ENCODE assay signal across 9 cellular contexts in genomic region chr1:29708818-29709710, GRCh38.
DNase-seq lines count a peak whose midpoint lies in the region; ATAC-seq and TF ChIP-seq lines count a peak whose summit lies in the region.
"Had no signal": no experiment of that assay in that cellular context is flagged by ENCODE, and none has a peak within 500 bp of the region (broad histone marks: within the 10 kb centered on the region; RNA-seq: fewer than 3 reads in every experiment).

No MANE protein-coding gene starts in this region.

- H3K9me3 ChIP-seq in body of pancreas, result no peaks in the 10 kb centered on the region

- no peaks in the 10 kb centered on the region for H3K9me3 Mint-ChIP-seq in activated naive CD8-positive, alpha-beta T cell treated with anti-CD3 and anti-CD28 coated beads, Interleukin-2, amount 10 ng/mL, durations not matched to agents 7 days and 5 days
- H3K9me3 Mint-ChIP-seq in nephron, result no peaks in the 10 kb centered on the region
- H3K9me3 Mint-ChIP-seq in activated T-cell treated with anti-CD3 and anti-CD28 coated beads, Interleukin-2, amount 50 U/mL, for 4 hours, result no peaks in the 10 kb centered on the region

- DNase-seq in DMS79 (lab: John Stamatoyannopoulos, UW), result peak; percentile 51
- peak; percentile 53 for DNase-seq in NCI-H1105 (lab: John Stamatoyannopoulos, UW)
- DNase-seq in activated naive CD8-positive, alpha-beta T cell treated with anti-CD3 and anti-CD28 coated beads, Interleukin-2, amount 10 ng/mL, durations not matched to agents 7 days and 5 days, result no peak
- DNase-seq in body of pancreas, result no peak
- no peak for DNase-seq in cerebellar cortex (ENCODE audit: low spot score)
- DNase-seq in activated T-cell treated with anti-CD3 and anti-CD28 coated beads, Interleukin-2, amount 50 U/mL, for 4 hours, result no peak
- DNase-seq: activated CD4-positive, alpha-beta T cell treated with anti-CD3 and anti-CD28 coated beads, Interleukin-2, amount 50 U/mL, for 4 hours had no signal

- H3K27ac ChIP-seq in body of pancreas, result no peak overlapping the region

- no peaks in the 10 kb centered on the region for H3K36me3 ChIP-seq in body of pancreas (replicated peaks in 1 of 2; ENCODE audit: insufficient read depth in 1 of 2, low read depth in 2 of 2)

- TF ChIP-seq POLR2A in body of pancreas (IDR thresholded peaks at IDR 0.05), result no peak

- ATAC-seq in activated naive CD8-positive, alpha-beta T cell treated with anti-CD3 and anti-CD28 coated beads, Interleukin-2, amount 10 ng/mL, durations not matched to agents 7 days and 5 days (ENCODE audit: low read depth), result no peak
- ATAC-seq in HG03565 (IDR thresholded peaks at IDR 0.05; ENCODE audit: unreplicated experiment), result no peak
- ATAC-seq in body of pancreas, result no peak
- no peak for ATAC-seq in activated T-cell treated with anti-CD3 and anti-CD28 coated beads, Interleukin-2, amount 50 U/mL, for 4 hours

- H3K4me1 ChIP-seq in body of pancreas, result no peaks in the 10 kb centered on the region

- 40 to 57% methylated on average over 11 to 12 of the region's 12 CpGs for WGBS in body of pancreas, 2 donors

- peaks cover 12% of the 10 kb centered on the region for H3K27me3 Mint-ChIP-seq in activated naive CD8-positive, alpha-beta T cell treated with anti-CD3 and anti-CD28 coated beads, Interleukin-2, amount 10 ng/mL, durations not matched to agents 7 days and 5 days
- H3K27me3 Mint-ChIP-seq in nephron (ENCODE audit: low read depth), result peaks cover 34% of the 10 kb centered on the region
- H3K27me3 Mint-ChIP-seq in activated T-cell treated with anti-CD3 and anti-CD28 coated beads, Interleukin-2, amount 50 U/mL, for 4 hours (ENCODE audit: low read depth), result peaks cover 49% of the 10 kb centered on the region

- no peaks in the 10 kb centered on the region for H3K36me3 Mint-ChIP-seq in activated naive CD8-positive, alpha-beta T cell treated with anti-CD3 and anti-CD28 coated beads, Interleukin-2, amount 10 ng/mL, durations not matched to agents 7 days and 5 days
- no peaks in the 10 kb centered on the region for H3K36me3 Mint-ChIP-seq in nephron (ENCODE audit: low read depth)
- no peaks in the 10 kb centered on the region for H3K36me3 Mint-ChIP-seq in activated T-cell treated with anti-CD3 and anti-CD28 coated beads, Interleukin-2, amount 50 U/mL, for 4 hours (ENCODE audit: insufficient read depth)

- H3K4me3 ChIP-seq in body of pancreas, result no peak overlapping the region

- H3K27me3 ChIP-seq in body of pancreas, result no peaks in the 10 kb centered on the region

- no peak overlapping the region for H3K4me3 Mint-ChIP-seq in activated naive CD8-positive, alpha-beta T cell treated with anti-CD3 and anti-CD28 coated beads, Interleukin-2, amount 10 ng/mL, durations not matched to agents 7 days and 5 days
- H3K4me3 Mint-ChIP-seq in nephron, result no peak overlapping the region
- no peak overlapping the region for H3K4me3 Mint-ChIP-seq in activated T-cell treated with anti-CD3 and anti-CD28 coated beads, Interleukin-2, amount 50 U/mL, for 4 hours

- peak overlapping the region; percentile 30 for H3K27ac Mint-ChIP-seq in activated naive CD8-positive, alpha-beta T cell treated with anti-CD3 and anti-CD28 coated beads, Interleukin-2, amount 10 ng/mL, durations not matched to agents 7 days and 5 days
- peak overlapping the region; percentile 77 to 90 (median 84) for H3K27ac Mint-ChIP-seq in nephron

- intact Hi-C loops in body of pancreas (cut with DNase I), result no loop called here

- TF ChIP-seq CTCF in nephron (IDR thresholded peaks at IDR 0.05; ENCODE audit: unreplicated experiment in 3 of 3) (no peak), body of pancreas (IDR thresholded peaks at IDR 0.05) (no peak)

- H3K4me1 Mint-ChIP-seq in activated naive CD8-positive, alpha-beta T cell treated with anti-CD3 and anti-CD28 coated beads, Interleukin-2, amount 10 ng/mL, durations not matched to agents 7 days and 5 days, result peaks cover 28% of the 10 kb centered on the region
- peaks cover 28% of the 10 kb centered on the region for H3K4me1 Mint-ChIP-seq in nephron
- peaks cover 2% of the 10 kb centered on the region for H3K4me1 Mint-ChIP-seq in activated T-cell treated with anti-CD3 and anti-CD28 coated beads, Interleukin-2, amount 50 U/mL, for 4 hours (ENCODE audit: low read depth)

- POLR2A ChIA-PET in activated naive CD8-positive, alpha-beta T cell treated with anti-CD3 and anti-CD28 coated beads, Interleukin-2, amount 10 ng/mL, durations not matched to agents 7 days and 5 days (lab: Charles Lee), result no interaction called here

Comparison
In these comparisons a context has a peak if more than half of its experiments do, and no peak if none do; other contexts are left out.
1. DNase-seq: peak in DMS79 (single experiment) and NCI-H1105 (single experiment); none in activated naive CD8-positive, alpha-beta T cell treated with anti-CD3 and anti-CD28 coated beads, Interleukin-2, amount 10 ng/mL, durations not matched to agents 7 days and 5 days (single experiment), body of pancreas (0 of 4), cerebellar cortex (single experiment) and activated T-cell treated with anti-CD3 and anti-CD28 coated beads, Interleukin-2, amount 50 U/mL, for 4 hours (single experiment).